ENCODE assay signal across 2 cellular contexts in the genomic region with DNA sequence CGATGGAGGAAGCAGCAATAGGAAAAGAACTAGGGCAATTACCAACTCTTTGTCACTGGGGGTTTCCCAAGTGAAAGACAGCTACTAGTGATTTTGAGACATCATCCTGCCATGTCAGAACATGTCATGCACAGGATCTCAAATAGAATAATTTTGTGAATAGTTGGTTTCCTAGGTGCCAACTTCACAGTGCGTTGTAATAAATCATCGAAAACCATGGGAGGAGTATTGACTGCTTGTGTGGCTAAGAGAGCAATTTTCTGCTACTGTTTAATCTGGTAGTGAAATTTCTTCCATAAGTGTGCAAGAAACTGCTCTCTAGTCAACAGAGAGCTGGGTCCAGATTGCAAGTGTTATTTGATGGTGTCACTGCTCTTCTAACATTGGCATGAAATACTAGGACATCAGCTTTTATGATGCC.
A peak's percentile ranks its signal among the peaks of the same experiment; 100 is the strongest.
TF ChIP-seq lines count a peak whose summit lies in the region.

No MANE protein-coding gene starts in this region.

TF ChIP-seq in IMR-90, 13 proteins besides CTCF, POLR2A, EP300 and RAD21:
- no peak for TF ChIP-seq CEBPB (IDR thresholded peaks at IDR 0.05; ENCODE audit: low read depth, low read length)
- TF ChIP-seq MXI1 (IDR thresholded peaks at IDR 0.05; ENCODE audit: borderline replicate concordance, low read depth, low read length): no peak
- TF ChIP-seq FOS (IDR thresholded peaks at IDR 0.05; ENCODE audit: low read depth, low read length): no peak
- TF ChIP-seq NFE2L2 (IDR thresholded peaks at IDR 0.05; ENCODE audit: low read depth, low read length): no peak
- TF ChIP-seq RCOR1 (IDR thresholded peaks at IDR 0.05; ENCODE audit: insufficient replicate concordance, low read length): no peak
- TF ChIP-seq, protein P1, sequence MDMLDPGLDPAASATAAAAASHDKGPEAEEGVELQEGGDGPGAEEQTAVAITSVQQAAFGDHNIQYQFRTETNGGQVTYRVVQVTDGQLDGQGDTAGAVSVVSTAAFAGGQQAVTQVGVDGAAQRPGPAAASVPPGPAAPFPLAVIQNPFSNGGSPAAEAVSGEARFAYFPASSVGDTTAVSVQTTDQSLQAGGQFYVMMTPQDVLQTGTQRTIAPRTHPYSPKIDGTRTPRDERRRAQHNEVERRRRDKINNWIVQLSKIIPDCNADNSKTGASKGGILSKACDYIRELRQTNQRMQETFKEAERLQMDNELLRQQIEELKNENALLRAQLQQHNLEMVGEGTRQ (IDR thresholded peaks at IDR 0.05; ENCODE audit: low read depth, low read length): no peak
- no peak for TF ChIP-seq MAZ (IDR thresholded peaks at IDR 0.05; ENCODE audit: borderline replicate concordance, low read depth, low read length)
- TF ChIP-seq, protein P2, sequence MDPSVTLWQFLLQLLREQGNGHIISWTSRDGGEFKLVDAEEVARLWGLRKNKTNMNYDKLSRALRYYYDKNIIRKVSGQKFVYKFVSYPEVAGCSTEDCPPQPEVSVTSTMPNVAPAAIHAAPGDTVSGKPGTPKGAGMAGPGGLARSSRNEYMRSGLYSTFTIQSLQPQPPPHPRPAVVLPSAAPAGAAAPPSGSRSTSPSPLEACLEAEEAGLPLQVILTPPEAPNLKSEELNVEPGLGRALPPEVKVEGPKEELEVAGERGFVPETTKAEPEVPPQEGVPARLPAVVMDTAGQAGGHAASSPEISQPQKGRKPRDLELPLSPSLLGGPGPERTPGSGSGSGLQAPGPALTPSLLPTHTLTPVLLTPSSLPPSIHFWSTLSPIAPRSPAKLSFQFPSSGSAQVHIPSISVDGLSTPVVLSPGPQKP (IDR thresholded peaks at IDR 0.05; ENCODE audit: borderline replicate concordance, low read depth, low read length): no peak
- TF ChIP-seq MAFK (IDR thresholded peaks at IDR 0.05; ENCODE audit: low read depth, low read length): no peak
- TF ChIP-seq SMC3 (IDR thresholded peaks at IDR 0.05; ENCODE audit: low read depth, low read length): no peak
- TF ChIP-seq CHD1 (IDR thresholded peaks at IDR 0.05; ENCODE audit: low read depth, low read length): no peak
- TF ChIP-seq BHLHE40 (IDR thresholded peaks at IDR 0.05; ENCODE audit: low read depth, low read length): no peak
- no peak for TF ChIP-seq RFX5 (IDR thresholded peaks at IDR 0.05; ENCODE audit: low read depth, low read length)
TF ChIP-seq in IMR-90: peak in this region for 0.

TF ChIP-seq in K562, 482 proteins besides CTCF, POLR2A, EP300 and RAD21 (continues in another document):
- TF ChIP-seq HDAC8 (tag; IDR thresholded peaks at IDR 0.05) (0 out of 2 replicates have a peak, but pooled peaks have one; percentile 45), SMAD4 (CRISPR knock-in tag; conservative IDR thresholded peaks at IDR 0.05) (peak; percentile 72), ZNF766 (CRISPR knock-in tag; conservative IDR thresholded peaks at IDR 0.05) (peak; percentile 80; the same call in 1 of the 2 replicates), NCOA4 (IDR thresholded peaks at IDR 0.05; ENCODE audit: partially characterized antibody) (no peak), SMAD3 (CRISPR knock-in tag; conservative IDR thresholded peaks at IDR 0.05) (0 out of 2 replicates have a peak, but pooled peaks have one; percentile 6), E2F3 (CRISPR knock-in tag; IDR thresholded peaks at IDR 0.05) (0 out of 2 replicates have a peak, but pooled peaks have one; percentile 30), ZBTB17 (CRISPR knock-in tag; IDR thresholded peaks at IDR 0.05) (peak; percentile 69), ZKSCAN3 (CRISPR knock-in tag; IDR thresholded peaks at IDR 0.05) (peak; percentile 57; the same call in 1 of the 2 replicates), ZNF239 (CRISPR knock-in tag; IDR thresholded peaks at IDR 0.05) (peak; percentile 62), ZNF77 (CRISPR knock-in tag; IDR thresholded peaks at IDR 0.05) (no peak), ZNF324 (CRISPR knock-in tag; IDR thresholded peaks at IDR 0.05) (peak; percentile 48; the same call in 1 of the 2 replicates), TEAD1 (CRISPR knock-in tag; IDR thresholded peaks at IDR 0.05) (peak in 1 of 2 experiments; percentile 62; a peak in 1 of 4 replicates), BACH1 (tag; IDR thresholded peaks at IDR 0.05) (peak; percentile 42; the same call in 1 of the 2 replicates), DIDO1 (tag; IDR thresholded peaks at IDR 0.05; ENCODE audit: low read depth) (0 out of 2 replicates have a peak, but pooled peaks have one; percentile 40), MECOM (CRISPR knock-in tag; IDR thresholded peaks at IDR 0.05) (0 out of 2 replicates have a peak, but pooled peaks have one; percentile 53), ZNF134 (CRISPR knock-in tag; conservative IDR thresholded peaks at IDR 0.05) (0 out of 2 replicates have a peak, but pooled peaks have one; percentile 38), MEF2D (tag; conservative IDR thresholded peaks at IDR 0.05; ENCODE audit: low read depth) (peak; percentile 54), BCL6 (CRISPR knock-in tag; IDR thresholded peaks at IDR 0.05) (0 out of 2 replicates have a peak, but pooled peaks have one; percentile 50), FOXJ3 (CRISPR knock-in tag; IDR thresholded peaks at IDR 0.05) (no peak), SMARCC2 (IDR thresholded peaks at IDR 0.05; ENCODE audit: low read depth) (no peak)
- TF ChIP-seq, protein P3, sequence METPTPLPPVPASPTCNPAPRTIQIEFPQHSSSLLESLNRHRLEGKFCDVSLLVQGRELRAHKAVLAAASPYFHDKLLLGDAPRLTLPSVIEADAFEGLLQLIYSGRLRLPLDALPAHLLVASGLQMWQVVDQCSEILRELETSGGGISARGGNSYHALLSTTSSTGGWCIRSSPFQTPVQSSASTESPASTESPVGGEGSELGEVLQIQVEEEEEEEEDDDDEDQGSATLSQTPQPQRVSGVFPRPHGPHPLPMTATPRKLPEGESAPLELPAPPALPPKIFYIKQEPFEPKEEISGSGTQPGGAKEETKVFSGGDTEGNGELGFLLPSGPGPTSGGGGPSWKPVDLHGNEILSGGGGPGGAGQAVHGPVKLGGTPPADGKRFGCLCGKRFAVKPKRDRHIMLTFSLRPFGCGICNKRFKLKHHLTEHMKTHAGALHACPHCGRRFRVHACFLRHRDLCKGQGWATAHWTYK (CRISPR knock-in tag; IDR thresholded peaks at IDR 0.05): peak; percentile 54; the same call in 1 of the 2 replicates
- TF ChIP-seq, protein P4, sequence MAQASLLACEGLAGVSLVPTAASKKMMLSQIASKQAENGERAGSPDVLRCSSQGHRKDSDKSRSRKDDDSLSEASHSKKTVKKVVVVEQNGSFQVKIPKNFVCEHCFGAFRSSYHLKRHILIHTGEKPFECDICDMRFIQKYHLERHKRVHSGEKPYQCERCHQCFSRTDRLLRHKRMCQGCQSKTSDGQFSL (CRISPR knock-in tag; IDR thresholded peaks at IDR 0.05): no peak
- TF ChIP-seq, protein P4 (tag; IDR thresholded peaks at IDR 0.05): peak in 1 of 2 experiments; percentile 68; a peak in 1 of 4 replicates
- TF ChIP-seq, protein P5, sequence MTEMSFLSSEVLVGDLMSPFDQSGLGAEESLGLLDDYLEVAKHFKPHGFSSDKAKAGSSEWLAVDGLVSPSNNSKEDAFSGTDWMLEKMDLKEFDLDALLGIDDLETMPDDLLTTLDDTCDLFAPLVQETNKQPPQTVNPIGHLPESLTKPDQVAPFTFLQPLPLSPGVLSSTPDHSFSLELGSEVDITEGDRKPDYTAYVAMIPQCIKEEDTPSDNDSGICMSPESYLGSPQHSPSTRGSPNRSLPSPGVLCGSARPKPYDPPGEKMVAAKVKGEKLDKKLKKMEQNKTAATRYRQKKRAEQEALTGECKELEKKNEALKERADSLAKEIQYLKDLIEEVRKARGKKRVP (CRISPR knock-in tag; IDR thresholded peaks at IDR 0.05): peak; percentile 32; the same call in 1 of the 2 replicates
- TF ChIP-seq, protein P6, sequence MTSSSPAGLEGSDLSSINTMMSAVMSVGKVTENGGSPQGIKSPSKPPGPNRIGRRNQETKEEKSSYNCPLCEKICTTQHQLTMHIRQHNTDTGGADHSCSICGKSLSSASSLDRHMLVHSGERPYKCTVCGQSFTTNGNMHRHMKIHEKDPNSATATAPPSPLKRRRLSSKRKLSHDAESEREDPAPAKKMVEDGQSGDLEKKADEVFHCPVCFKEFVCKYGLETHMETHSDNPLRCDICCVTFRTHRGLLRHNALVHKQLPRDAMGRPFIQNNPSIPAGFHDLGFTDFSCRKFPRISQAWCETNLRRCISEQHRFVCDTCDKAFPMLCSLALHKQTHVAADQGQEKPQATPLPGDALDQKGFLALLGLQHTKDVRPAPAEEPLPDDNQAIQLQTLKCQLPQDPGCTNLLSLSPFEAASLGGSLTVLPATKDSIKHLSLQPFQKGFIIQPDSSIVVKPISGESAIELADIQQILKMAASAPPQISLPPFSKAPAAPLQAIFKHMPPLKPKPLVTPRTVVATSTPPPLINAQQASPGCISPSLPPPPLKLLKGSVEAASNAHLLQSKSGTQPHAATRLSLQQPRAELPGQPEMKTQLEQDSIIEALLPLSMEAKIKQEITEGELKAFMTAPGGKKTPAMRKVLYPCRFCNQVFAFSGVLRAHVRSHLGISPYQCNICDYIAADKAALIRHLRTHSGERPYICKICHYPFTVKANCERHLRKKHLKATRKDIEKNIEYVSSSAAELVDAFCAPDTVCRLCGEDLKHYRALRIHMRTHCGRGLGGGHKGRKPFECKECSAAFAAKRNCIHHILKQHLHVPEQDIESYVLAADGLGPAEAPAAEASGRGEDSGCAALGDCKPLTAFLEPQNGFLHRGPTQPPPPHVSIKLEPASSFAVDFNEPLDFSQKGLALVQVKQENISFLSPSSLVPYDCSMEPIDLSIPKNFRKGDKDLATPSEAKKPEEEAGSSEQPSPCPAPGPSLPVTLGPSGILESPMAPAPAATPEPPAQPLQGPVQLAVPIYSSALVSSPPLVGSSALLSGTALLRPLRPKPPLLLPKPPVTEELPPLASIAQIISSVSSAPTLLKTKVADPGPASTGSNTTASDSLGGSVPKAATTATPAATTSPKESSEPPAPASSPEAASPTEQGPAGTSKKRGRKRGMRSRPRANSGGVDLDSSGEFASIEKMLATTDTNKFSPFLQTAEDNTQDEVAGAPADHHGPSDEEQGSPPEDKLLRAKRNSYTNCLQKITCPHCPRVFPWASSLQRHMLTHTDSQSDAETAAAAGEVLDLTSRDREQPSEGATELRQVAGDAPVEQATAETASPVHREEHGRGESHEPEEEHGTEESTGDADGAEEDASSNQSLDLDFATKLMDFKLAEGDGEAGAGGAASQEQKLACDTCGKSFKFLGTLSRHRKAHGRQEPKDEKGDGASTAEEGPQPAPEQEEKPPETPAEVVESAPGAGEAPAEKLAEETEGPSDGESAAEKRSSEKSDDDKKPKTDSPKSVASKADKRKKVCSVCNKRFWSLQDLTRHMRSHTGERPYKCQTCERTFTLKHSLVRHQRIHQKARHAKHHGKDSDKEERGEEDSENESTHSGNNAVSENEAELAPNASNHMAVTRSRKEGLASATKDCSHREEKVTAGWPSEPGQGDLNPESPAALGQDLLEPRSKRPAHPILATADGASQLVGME (CRISPR knock-in tag; IDR thresholded peaks at IDR 0.05): peak; percentile 83; the same call in 1 of the 2 replicates
- TF ChIP-seq, protein P7, sequence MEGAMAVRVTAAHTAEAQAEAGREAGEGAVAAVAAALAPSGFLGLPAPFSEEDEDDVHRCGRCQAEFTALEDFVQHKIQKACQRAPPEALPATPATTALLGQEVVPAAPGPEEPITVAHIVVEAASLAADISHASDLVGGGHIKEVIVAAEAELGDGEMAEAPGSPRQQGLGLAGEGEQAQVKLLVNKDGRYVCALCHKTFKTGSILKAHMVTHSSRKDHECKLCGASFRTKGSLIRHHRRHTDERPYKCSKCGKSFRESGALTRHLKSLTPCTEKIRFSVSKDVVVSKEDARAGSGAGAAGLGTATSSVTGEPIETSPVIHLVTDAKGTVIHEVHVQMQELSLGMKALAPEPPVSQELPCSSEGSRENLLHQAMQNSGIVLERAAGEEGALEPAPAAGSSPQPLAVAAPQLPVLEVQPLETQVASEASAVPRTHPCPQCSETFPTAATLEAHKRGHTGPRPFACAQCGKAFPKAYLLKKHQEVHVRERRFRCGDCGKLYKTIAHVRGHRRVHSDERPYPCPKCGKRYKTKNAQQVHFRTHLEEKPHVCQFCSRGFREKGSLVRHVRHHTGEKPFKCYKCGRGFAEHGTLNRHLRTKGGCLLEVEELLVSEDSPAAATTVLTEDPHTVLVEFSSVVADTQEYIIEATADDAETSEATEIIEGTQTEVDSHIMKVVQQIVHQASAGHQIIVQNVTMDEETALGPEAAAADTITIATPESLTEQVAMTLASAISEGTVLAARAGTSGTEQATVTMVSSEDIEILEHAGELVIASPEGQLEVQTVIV (CRISPR knock-in tag; IDR thresholded peaks at IDR 0.05; ENCODE audit: borderline replicate concordance): 0 out of 2 replicates have a peak, but pooled peaks have one; percentile 28
- TF ChIP-seq, protein P8, sequence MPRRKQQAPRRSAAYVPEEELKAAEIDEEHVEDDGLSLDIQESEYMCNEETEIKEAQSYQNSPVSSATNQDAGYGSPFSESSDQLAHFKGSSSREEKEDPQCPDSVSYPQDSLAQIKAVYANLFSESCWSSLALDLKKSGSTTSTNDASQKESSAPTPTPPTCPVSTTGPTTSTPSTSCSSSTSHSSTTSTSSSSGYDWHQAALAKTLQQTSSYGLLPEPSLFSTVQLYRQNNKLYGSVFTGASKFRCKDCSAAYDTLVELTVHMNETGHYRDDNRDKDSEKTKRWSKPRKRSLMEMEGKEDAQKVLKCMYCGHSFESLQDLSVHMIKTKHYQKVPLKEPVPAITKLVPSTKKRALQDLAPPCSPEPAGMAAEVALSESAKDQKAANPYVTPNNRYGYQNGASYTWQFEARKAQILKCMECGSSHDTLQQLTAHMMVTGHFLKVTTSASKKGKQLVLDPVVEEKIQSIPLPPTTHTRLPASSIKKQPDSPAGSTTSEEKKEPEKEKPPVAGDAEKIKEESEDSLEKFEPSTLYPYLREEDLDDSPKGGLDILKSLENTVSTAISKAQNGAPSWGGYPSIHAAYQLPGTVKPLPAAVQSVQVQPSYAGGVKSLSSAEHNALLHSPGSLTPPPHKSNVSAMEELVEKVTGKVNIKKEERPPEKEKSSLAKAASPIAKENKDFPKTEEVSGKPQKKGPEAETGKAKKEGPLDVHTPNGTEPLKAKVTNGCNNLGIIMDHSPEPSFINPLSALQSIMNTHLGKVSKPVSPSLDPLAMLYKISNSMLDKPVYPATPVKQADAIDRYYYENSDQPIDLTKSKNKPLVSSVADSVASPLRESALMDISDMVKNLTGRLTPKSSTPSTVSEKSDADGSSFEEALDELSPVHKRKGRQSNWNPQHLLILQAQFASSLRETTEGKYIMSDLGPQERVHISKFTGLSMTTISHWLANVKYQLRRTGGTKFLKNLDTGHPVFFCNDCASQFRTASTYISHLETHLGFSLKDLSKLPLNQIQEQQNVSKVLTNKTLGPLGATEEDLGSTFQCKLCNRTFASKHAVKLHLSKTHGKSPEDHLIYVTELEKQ (CRISPR knock-in tag; IDR thresholded peaks at IDR 0.05): peak; percentile 27; the same call in 1 of the 2 replicates
- TF ChIP-seq, protein P9, sequence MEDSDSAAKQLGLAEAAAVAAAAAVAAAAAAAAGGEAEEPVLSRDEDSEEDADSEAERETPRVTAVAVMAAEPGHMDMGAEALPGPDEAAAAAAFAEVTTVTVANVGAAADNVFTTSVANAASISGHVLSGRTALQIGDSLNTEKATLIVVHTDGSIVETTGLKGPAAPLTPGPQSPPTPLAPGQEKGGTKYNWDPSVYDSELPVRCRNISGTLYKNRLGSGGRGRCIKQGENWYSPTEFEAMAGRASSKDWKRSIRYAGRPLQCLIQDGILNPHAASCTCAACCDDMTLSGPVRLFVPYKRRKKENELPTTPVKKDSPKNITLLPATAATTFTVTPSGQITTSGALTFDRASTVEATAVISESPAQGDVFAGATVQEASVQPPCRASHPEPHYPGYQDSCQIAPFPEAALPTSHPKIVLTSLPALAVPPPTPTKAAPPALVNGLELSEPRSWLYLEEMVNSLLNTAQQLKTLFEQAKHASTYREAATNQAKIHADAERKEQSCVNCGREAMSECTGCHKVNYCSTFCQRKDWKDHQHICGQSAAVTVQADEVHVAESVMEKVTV (CRISPR knock-in tag; IDR thresholded peaks at IDR 0.05): 0 out of 2 replicates have a peak, but pooled peaks have one; percentile 23
